Comparison of ENCODE assay signal across 1 cellular context in the genomic region with DNA sequence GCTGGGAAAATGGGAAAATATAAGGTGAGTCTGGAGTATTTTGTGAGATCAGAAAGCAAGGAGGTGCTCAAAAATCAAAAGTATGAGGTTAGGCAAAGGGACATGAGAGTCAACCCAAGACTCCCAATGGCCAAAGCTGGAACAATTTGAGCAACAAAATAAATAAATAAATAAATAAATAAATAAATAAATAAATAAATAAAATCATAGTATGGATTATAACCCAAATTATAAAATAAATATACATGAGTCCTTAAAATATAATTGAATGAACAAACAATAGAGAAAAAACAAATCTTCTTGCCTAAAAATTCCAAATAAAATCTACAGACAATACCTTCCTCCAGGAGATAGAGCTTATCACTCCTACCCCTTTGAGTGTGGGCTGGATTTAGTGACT.
TF ChIP-seq lines count a peak whose summit lies in the region.

No MANE protein-coding gene starts in this region.

TF ChIP-seq in HEK293, 187 proteins besides CTCF, POLR2A, EP300 and RAD21 (continued from another document and continues in another):
- TF ChIP-seq, protein P1, sequence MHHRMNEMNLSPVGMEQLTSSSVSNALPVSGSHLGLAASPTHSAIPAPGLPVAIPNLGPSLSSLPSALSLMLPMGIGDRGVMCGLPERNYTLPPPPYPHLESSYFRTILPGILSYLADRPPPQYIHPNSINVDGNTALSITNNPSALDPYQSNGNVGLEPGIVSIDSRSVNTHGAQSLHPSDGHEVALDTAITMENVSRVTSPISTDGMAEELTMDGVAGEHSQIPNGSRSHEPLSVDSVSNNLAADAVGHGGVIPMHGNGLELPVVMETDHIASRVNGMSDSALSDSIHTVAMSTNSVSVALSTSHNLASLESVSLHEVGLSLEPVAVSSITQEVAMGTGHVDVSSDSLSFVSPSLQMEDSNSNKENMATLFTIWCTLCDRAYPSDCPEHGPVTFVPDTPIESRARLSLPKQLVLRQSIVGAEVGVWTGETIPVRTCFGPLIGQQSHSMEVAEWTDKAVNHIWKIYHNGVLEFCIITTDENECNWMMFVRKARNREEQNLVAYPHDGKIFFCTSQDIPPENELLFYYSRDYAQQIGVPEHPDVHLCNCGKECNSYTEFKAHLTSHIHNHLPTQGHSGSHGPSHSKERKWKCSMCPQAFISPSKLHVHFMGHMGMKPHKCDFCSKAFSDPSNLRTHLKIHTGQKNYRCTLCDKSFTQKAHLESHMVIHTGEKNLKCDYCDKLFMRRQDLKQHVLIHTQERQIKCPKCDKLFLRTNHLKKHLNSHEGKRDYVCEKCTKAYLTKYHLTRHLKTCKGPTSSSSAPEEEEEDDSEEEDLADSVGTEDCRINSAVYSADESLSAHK (tag by site-specific recombination; IDR thresholded peaks at IDR 0.05) = no peak
- TF ChIP-seq ZNF223 (tag by site-specific recombination; IDR thresholded peaks at IDR 0.05) (no peak), ZSCAN30 (tag by site-specific recombination; IDR thresholded peaks at IDR 0.05) (no peak), ZNF10 (tag by site-specific recombination; IDR thresholded peaks at IDR 0.05) (no peak), ZNF747 (tag by site-specific recombination; IDR thresholded peaks at IDR 0.05) (no peak), WT1 (tag by site-specific recombination; IDR thresholded peaks at IDR 0.05) (no peak), ZNF132 (tag by site-specific recombination; IDR thresholded peaks at IDR 0.05; ENCODE audit: borderline replicate concordance) (no peak), ZFHX2 (tag by site-specific recombination; conservative IDR thresholded peaks at IDR 0.05) (no peak), SCRT2 (tag by site-specific recombination; IDR thresholded peaks at IDR 0.05) (no peak), ZNF654 (tag by site-specific recombination; IDR thresholded peaks at IDR 0.05; ENCODE audit: low read depth) (peak; percentile 45), ZNF514 (tag by site-specific recombination; IDR thresholded peaks at IDR 0.05) (0 out of 2 replicates have a peak, but pooled peaks have one; percentile 20), ZNF48 (tag by site-specific recombination; IDR thresholded peaks at IDR 0.05) (no peak), ZNF221 (tag by site-specific recombination; IDR thresholded peaks at IDR 0.05; ENCODE audit: borderline replicate concordance) (no peak), RBAK (tag by site-specific recombination; IDR thresholded peaks at IDR 0.05) (no peak), ZNF292 (tag by site-specific recombination; IDR thresholded peaks at IDR 0.05; ENCODE audit: borderline replicate concordance, low read depth) (0 out of 2 replicates have a peak, but pooled peaks have one; percentile 70), ZNF354C (tag by site-specific recombination; IDR thresholded peaks at IDR 0.05; ENCODE audit: borderline replicate concordance, low read depth) (no peak), ZNF837 (tag by site-specific recombination; IDR thresholded peaks at IDR 0.05) (no peak), ZNF558 (tag by site-specific recombination; IDR thresholded peaks at IDR 0.05) (peak; percentile 69; the same call in 1 of the 2 replicates), HOXA7 (CRISPR knock-in tag; IDR thresholded peaks at IDR 0.05; ENCODE audit: borderline replicate concordance) (no peak), ZNF792 (tag by site-specific recombination; IDR thresholded peaks at IDR 0.05) (no peak), ZNF555 (tag by site-specific recombination; conservative IDR thresholded peaks at IDR 0.05) (peak; percentile 93), ZNF302 (tag by site-specific recombination; IDR thresholded peaks at IDR 0.05; ENCODE audit: low read depth) (no peak), ZBTB8A (tag by site-specific recombination; IDR thresholded peaks at IDR 0.05) (peak; percentile 79), ZNF394 (tag by site-specific recombination; IDR thresholded peaks at IDR 0.05; ENCODE audit: borderline replicate concordance) (peak; percentile 96), OSR2 (tag by site-specific recombination; IDR thresholded peaks at IDR 0.05) (no peak), ZNF521 (tag by site-specific recombination; IDR thresholded peaks at IDR 0.05) (no peak), ZNF24 (tag by site-specific recombination; IDR thresholded peaks at IDR 0.05) (no peak), ZNF785 (tag by site-specific recombination; IDR thresholded peaks at IDR 0.05) (no peak), ZNF664 (tag by site-specific recombination; IDR thresholded peaks at IDR 0.05) (peak; percentile 64; the same call in 1 of the 2 replicates), ZNF629 (tag by site-specific recombination; IDR thresholded peaks at IDR 0.05) (peak; percentile 71), ZNF423 (tag by site-specific recombination; IDR thresholded peaks at IDR 0.05) (no peak), ZNF433 (tag by site-specific recombination; IDR thresholded peaks at IDR 0.05; ENCODE audit: low read depth) (peak; percentile 86), ZNF341 (tag by site-specific recombination; IDR thresholded peaks at IDR 0.05; ENCODE audit: low read depth) (no peak), ZNF140 (tag by site-specific recombination; IDR thresholded peaks at IDR 0.05) (peak; percentile 90), MEIS1 (CRISPR knock-in tag; IDR thresholded peaks at IDR 0.05; ENCODE audit: borderline replicate concordance) (no peak), ZBTB17 (tag by site-specific recombination; IDR thresholded peaks at IDR 0.05) (no peak), SP2 (tag by site-specific recombination; IDR thresholded peaks at IDR 0.05) (no peak), ZBTB1 (tag by site-specific recombination; IDR thresholded peaks at IDR 0.05) (no peak), ZNF112 (tag by site-specific recombination; IDR thresholded peaks at IDR 0.05) (no peak), ZNF660 (tag by site-specific recombination; IDR thresholded peaks at IDR 0.05) (no peak), ZNF175 (tag by site-specific recombination; IDR thresholded peaks at IDR 0.05) (no peak), REPIN1 (tag by site-specific recombination; IDR thresholded peaks at IDR 0.05; ENCODE audit: low read depth) (no peak), KLF9 (tag by site-specific recombination; IDR thresholded peaks at IDR 0.05; ENCODE audit: low read depth) (no peak), ZNF624 (tag by site-specific recombination; IDR thresholded peaks at IDR 0.05) (no peak)
- TF ChIP-seq, protein P2, sequence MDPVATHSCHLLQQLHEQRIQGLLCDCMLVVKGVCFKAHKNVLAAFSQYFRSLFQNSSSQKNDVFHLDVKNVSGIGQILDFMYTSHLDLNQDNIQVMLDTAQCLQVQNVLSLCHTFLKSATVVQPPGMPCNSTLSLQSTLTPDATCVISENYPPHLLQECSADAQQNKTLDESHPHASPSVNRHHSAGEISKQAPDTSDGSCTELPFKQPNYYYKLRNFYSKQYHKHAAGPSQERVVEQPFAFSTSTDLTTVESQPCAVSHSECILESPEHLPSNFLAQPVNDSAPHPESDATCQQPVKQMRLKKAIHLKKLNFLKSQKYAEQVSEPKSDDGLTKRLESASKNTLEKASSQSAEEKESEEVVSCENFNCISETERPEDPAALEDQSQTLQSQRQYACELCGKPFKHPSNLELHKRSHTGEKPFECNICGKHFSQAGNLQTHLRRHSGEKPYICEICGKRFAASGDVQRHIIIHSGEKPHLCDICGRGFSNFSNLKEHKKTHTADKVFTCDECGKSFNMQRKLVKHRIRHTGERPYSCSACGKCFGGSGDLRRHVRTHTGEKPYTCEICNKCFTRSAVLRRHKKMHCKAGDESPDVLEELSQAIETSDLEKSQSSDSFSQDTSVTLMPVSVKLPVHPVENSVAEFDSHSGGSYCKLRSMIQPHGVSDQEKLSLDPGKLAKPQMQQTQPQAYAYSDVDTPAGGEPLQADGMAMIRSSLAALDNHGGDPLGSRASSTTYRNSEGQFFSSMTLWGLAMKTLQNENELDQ (tag by site-specific recombination; IDR thresholded peaks at IDR 0.05; ENCODE audit: low read depth) = no peak
- TF ChIP-seq, protein P3, sequence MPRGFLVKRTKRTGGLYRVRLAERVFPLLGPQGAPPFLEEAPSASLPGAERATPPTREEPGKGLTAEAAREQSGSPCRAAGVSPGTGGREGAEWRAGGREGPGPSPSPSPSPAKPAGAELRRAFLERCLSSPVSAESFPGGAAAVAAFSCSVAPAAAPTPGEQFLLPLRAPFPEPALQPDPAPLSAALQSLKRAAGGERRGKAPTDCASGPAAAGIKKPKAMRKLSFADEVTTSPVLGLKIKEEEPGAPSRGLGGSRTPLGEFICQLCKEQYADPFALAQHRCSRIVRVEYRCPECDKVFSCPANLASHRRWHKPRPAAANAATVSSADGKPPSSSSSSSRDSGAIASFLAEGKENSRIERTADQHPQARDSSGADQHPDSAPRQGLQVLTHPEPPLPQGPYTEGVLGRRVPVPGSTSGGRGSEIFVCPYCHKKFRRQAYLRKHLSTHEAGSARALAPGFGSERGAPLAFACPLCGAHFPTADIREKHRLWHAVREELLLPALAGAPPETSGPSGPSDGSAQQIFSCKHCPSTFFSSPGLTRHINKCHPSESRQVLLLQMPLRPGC (tag by site-specific recombination; IDR thresholded peaks at IDR 0.05) = no peak
- TF ChIP-seq, protein P4, sequence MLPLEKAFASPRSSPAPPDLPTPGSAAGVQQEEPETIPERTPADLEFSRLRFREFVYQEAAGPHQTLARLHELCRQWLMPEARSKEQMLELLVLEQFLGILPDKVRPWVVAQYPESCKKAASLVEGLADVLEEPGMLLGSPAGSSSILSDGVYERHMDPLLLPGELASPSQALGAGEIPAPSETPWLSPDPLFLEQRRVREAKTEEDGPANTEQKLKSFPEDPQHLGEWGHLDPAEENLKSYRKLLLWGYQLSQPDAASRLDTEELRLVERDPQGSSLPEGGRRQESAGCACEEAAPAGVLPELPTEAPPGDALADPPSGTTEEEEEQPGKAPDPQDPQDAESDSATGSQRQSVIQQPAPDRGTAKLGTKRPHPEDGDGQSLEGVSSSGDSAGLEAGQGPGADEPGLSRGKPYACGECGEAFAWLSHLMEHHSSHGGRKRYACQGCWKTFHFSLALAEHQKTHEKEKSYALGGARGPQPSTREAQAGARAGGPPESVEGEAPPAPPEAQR (tag by site-specific recombination; IDR thresholded peaks at IDR 0.05) = no peak
- TF ChIP-seq, protein P5, sequence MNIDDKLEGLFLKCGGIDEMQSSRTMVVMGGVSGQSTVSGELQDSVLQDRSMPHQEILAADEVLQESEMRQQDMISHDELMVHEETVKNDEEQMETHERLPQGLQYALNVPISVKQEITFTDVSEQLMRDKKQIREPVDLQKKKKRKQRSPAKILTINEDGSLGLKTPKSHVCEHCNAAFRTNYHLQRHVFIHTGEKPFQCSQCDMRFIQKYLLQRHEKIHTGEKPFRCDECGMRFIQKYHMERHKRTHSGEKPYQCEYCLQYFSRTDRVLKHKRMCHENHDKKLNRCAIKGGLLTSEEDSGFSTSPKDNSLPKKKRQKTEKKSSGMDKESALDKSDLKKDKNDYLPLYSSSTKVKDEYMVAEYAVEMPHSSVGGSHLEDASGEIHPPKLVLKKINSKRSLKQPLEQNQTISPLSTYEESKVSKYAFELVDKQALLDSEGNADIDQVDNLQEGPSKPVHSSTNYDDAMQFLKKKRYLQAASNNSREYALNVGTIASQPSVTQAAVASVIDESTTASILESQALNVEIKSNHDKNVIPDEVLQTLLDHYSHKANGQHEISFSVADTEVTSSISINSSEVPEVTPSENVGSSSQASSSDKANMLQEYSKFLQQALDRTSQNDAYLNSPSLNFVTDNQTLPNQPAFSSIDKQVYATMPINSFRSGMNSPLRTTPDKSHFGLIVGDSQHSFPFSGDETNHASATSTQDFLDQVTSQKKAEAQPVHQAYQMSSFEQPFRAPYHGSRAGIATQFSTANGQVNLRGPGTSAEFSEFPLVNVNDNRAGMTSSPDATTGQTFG (tag by site-specific recombination; IDR thresholded peaks at IDR 0.05; ENCODE audit: borderline replicate concordance) = no peak
- TF ChIP-seq, protein P6, sequence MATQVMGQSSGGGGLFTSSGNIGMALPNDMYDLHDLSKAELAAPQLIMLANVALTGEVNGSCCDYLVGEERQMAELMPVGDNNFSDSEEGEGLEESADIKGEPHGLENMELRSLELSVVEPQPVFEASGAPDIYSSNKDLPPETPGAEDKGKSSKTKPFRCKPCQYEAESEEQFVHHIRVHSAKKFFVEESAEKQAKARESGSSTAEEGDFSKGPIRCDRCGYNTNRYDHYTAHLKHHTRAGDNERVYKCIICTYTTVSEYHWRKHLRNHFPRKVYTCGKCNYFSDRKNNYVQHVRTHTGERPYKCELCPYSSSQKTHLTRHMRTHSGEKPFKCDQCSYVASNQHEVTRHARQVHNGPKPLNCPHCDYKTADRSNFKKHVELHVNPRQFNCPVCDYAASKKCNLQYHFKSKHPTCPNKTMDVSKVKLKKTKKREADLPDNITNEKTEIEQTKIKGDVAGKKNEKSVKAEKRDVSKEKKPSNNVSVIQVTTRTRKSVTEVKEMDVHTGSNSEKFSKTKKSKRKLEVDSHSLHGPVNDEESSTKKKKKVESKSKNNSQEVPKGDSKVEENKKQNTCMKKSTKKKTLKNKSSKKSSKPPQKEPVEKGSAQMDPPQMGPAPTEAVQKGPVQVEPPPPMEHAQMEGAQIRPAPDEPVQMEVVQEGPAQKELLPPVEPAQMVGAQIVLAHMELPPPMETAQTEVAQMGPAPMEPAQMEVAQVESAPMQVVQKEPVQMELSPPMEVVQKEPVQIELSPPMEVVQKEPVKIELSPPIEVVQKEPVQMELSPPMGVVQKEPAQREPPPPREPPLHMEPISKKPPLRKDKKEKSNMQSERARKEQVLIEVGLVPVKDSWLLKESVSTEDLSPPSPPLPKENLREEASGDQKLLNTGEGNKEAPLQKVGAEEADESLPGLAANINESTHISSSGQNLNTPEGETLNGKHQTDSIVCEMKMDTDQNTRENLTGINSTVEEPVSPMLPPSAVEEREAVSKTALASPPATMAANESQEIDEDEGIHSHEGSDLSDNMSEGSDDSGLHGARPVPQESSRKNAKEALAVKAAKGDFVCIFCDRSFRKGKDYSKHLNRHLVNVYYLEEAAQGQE (tag by site-specific recombination; IDR thresholded peaks at IDR 0.05) = peak; percentile 81
- TF ChIP-seq, protein P7, sequence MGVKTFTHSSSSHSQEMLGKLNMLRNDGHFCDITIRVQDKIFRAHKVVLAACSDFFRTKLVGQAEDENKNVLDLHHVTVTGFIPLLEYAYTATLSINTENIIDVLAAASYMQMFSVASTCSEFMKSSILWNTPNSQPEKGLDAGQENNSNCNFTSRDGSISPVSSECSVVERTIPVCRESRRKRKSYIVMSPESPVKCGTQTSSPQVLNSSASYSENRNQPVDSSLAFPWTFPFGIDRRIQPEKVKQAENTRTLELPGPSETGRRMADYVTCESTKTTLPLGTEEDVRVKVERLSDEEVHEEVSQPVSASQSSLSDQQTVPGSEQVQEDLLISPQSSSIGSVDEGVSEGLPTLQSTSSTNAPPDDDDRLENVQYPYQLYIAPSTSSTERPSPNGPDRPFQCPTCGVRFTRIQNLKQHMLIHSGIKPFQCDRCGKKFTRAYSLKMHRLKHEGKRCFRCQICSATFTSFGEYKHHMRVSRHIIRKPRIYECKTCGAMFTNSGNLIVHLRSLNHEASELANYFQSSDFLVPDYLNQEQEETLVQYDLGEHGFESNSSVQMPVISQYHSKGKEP (tag by site-specific recombination; IDR thresholded peaks at IDR 0.05) = no peak
- TF ChIP-seq, protein P8, sequence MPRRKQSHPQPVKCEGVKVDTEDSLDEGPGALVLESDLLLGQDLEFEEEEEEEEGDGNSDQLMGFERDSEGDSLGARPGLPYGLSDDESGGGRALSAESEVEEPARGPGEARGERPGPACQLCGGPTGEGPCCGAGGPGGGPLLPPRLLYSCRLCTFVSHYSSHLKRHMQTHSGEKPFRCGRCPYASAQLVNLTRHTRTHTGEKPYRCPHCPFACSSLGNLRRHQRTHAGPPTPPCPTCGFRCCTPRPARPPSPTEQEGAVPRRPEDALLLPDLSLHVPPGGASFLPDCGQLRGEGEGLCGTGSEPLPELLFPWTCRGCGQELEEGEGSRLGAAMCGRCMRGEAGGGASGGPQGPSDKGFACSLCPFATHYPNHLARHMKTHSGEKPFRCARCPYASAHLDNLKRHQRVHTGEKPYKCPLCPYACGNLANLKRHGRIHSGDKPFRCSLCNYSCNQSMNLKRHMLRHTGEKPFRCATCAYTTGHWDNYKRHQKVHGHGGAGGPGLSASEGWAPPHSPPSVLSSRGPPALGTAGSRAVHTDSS (tag by site-specific recombination; IDR thresholded peaks at IDR 0.05) = no peak
